ENCODE assay signal across 19 cellular contexts in the genomic region with DNA sequence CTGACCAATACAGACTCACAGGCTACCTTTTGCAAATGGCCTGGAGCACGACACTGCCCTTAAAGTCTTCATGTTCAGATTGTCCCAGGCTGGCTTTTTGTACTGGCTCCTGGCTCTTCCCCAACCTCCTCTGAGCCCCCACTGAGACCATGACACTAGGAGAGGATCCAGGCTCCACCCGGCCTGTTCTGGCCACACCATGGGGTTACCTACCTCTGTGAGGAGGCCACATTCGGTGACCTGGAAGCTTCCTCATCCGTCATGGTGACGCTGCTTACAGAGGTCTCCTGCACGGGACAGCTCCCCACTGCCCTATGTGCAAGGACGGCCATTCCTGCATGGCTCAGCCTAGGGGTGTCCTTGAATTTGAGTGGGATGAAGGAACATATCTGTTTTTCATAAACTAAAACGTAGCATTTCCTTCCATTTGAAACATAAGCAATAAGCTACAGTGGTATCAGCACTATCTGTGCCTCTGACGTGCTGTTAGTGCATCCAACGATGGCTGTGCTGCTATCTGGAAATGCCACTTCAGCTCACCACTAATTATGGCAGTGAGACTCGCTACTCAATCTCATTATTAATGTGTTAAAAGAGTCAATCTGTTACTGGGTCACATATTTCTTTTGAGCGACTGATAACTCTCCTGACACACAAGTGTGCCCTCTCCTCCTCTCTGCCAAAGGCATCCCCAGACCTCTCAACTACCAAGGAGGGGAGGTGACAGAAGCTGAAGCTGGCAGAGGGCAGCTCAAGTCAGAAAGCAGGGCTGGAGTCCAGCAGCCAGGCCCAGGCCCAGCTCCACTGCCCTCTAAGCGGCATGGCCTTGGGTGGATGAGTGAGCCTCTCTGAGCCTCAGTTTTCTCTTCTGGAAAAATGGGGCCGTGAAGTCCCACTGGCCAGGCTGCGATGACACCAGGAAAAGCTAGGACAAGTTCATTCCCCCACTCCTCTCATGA. TPM values are rescaled to one million over a fixed set of nuclear protein-coding genes. Genes with fewer than 3 reads are reported as not detected.
A peak's percentile ranks its signal among the peaks of the same experiment; 100 is the strongest.
DNase-seq lines count a peak whose midpoint lies in the region; ATAC-seq and TF ChIP-seq lines count a peak whose summit lies in the region.
"Had no signal": no experiment of that assay in that cellular context is flagged by ENCODE, and none has a peak within 500 bp of the region (broad histone marks: within the 10 kb centered on the region; RNA-seq: fewer than 3 reads in every experiment).

No MANE protein-coding gene starts in this region.

- no peak overlapping the region for H3K4me3 Mint-ChIP-seq in stimulated activated naive CD8-positive, alpha-beta T cell treated with anti-CD3 and anti-CD28 coated beads, Interleukin-15, Interleukin-2, amounts not matched to agents 100 ng/mL and 50 ng/mL, for 24 hours
- H3K4me3 Mint-ChIP-seq in central memory CD8-positive, alpha-beta T cell, result peak overlapping the region; percentile 47
- H3K4me3 Mint-ChIP-seq in natural killer cell, result peak overlapping the region; percentile 75
- H3K4me3 Mint-ChIP-seq: GM23338 had no signal

- H3K9me3 ChIP-seq in effector memory CD4-positive, alpha-beta T cell (ENCODE audit: control insufficient read depth, low read length), result no peaks in the 10 kb centered on the region
- H3K9me3 ChIP-seq: Peyer's patch had no signal

- peaks cover 3% of the 10 kb centered on the region for H3K36me3 Mint-ChIP-seq in stimulated activated naive CD8-positive, alpha-beta T cell treated with anti-CD3 and anti-CD28 coated beads, Interleukin-15, Interleukin-2, amounts not matched to agents 100 ng/mL and 50 ng/mL, for 24 hours (ENCODE audit: low read depth)
- peaks cover 24% of the 10 kb centered on the region for H3K36me3 Mint-ChIP-seq in central memory CD8-positive, alpha-beta T cell (ENCODE audit: insufficient read depth)
- no peaks in the 10 kb centered on the region for H3K36me3 Mint-ChIP-seq in natural killer cell

- DNase-seq in stimulated activated naive CD8-positive, alpha-beta T cell treated with anti-CD3 and anti-CD28 coated beads, Interleukin-15, Interleukin-2, amounts not matched to agents 100 U/mL and 50 U/mL, for 24 hours, result no peak
- no peak for DNase-seq in central memory CD8-positive, alpha-beta T cell (ENCODE audit: low spot score in 2 of 2)
- DNase-seq in natural killer cell, result no peak
- DNase-seq in H7, result no peak
- no peak for DNase-seq in SKM-1 treated with dmso at 0.1 percent for 144 hours (lab: John Stamatoyannopoulos, UW; ENCODE audit: unreplicated experiment)
- DNase-seq in effector memory CD4-positive, alpha-beta T cell, result no peak
- DNase-seq: activated CD8-positive, alpha-beta memory T cell treated with anti-CD3 and anti-CD28 coated beads, Interleukin-2, amount 50 U/mL, for 4 hours; activated gamma-delta T cell treated with Interleukin-2 at 50 U/mL for 16 hours; anterior cingulate cortex; COR-L47; NCI-H1092 treated with DMSO at 0.1 percent for 48 hours; NCI-H2029 treated with DMSO at 0.1 percent for 48 hours; NCI-H446 treated with DMSO at 0.1 percent for 48 hours; Peyer's patch; stimulated activated CD4-positive, alpha-beta T cell treated with anti-CD3 and anti-CD28 coated beads, Interleukin-4, amount 100 ng/mL, for 1 hour had no signal

- peaks cover 53% of the 10 kb centered on the region for H3K4me1 ChIP-seq in effector memory CD4-positive, alpha-beta T cell (ENCODE audit: control insufficient read depth, insufficient read depth, low read length, poor library complexity, severe bottlenecking)

- H3K27ac ChIP-seq in effector memory CD4-positive, alpha-beta T cell (ENCODE audit: insufficient read depth, low read length, poor library complexity, severe bottlenecking), result no peak overlapping the region

- intact Hi-C loops in natural killer cell (cut with micrococcal nuclease), result no loop called here

- H3K4me3 ChIP-seq in H7 (ENCODE audit: insufficient read depth, low read depth, low read length), result no peak overlapping the region
- no peak overlapping the region for H3K4me3 ChIP-seq in effector memory CD4-positive, alpha-beta T cell (ENCODE audit: insufficient read depth, low read depth, low read length, poor library complexity, severe bottlenecking)
- H3K4me3 ChIP-seq: GM23338, Peyer's patch had no signal

- H3K27me3 ChIP-seq in H7 (ENCODE audit: control insufficient read depth, insufficient read depth, low read length), result no peaks in the 10 kb centered on the region
- no peaks in the 10 kb centered on the region for H3K27me3 ChIP-seq in effector memory CD4-positive, alpha-beta T cell (replicated peaks; ENCODE audit: control insufficient read depth, insufficient read depth, low read length, poor library complexity, severe bottlenecking)
- H3K27me3 ChIP-seq: Peyer's patch had no signal

- no peaks in the 10 kb centered on the region for H3K36me3 ChIP-seq in H7 (replicated peaks; ENCODE audit: control insufficient read depth, insufficient read depth, low read length)
- H3K36me3 ChIP-seq in effector memory CD4-positive, alpha-beta T cell (ENCODE audit: control insufficient read depth, insufficient read depth, low read length), result no peaks in the 10 kb centered on the region
- H3K36me3 ChIP-seq: Peyer's patch had no signal

- peaks cover 57% of the 10 kb centered on the region for H3K4me1 Mint-ChIP-seq in stimulated activated naive CD8-positive, alpha-beta T cell treated with anti-CD3 and anti-CD28 coated beads, Interleukin-15, Interleukin-2, amounts not matched to agents 100 ng/mL and 50 ng/mL, for 24 hours (ENCODE audit: low read depth)
- peaks cover 74% of the 10 kb centered on the region for H3K4me1 Mint-ChIP-seq in central memory CD8-positive, alpha-beta T cell
- peaks cover 68 to 76% of the 10 kb centered on the region in 2 donors for H3K4me1 Mint-ChIP-seq in natural killer cell

- ATAC-seq in stimulated activated naive CD8-positive, alpha-beta T cell treated with anti-CD3 and anti-CD28 coated beads, Interleukin-15, Interleukin-2, amounts not matched to agents 100 U/mL and 50 U/mL, for 24 hours, result no peak
- ATAC-seq in central memory CD8-positive, alpha-beta T cell (replicated peaks; ENCODE audit: extremely low read depth, poor library complexity, severe bottlenecking), result no peak
- ATAC-seq in natural killer cell (no peak), HG03175 (IDR thresholded peaks at IDR 0.05; ENCODE audit: unreplicated experiment) (no peak)
- ATAC-seq: GM23338, SK-N-SH treated with all-trans-retinoic acid at 6 μM for 48 hours had no signal

- H3K9me3 Mint-ChIP-seq in stimulated activated naive CD8-positive, alpha-beta T cell treated with anti-CD3 and anti-CD28 coated beads, Interleukin-15, Interleukin-2, amounts not matched to agents 100 ng/mL and 50 ng/mL, for 24 hours, result no peaks in the 10 kb centered on the region
- no peaks in the 10 kb centered on the region for H3K9me3 Mint-ChIP-seq in central memory CD8-positive, alpha-beta T cell
- H3K9me3 Mint-ChIP-seq in natural killer cell, result no peaks in the 10 kb centered on the region
- H3K9me3 Mint-ChIP-seq: GM23338 had no signal

- H3K27me3 Mint-ChIP-seq in stimulated activated naive CD8-positive, alpha-beta T cell treated with anti-CD3 and anti-CD28 coated beads, Interleukin-15, Interleukin-2, amounts not matched to agents 100 ng/mL and 50 ng/mL, for 24 hours, result no peaks in the 10 kb centered on the region
- no peaks in the 10 kb centered on the region for H3K27me3 Mint-ChIP-seq in central memory CD8-positive, alpha-beta T cell
- H3K27me3 Mint-ChIP-seq in natural killer cell (ENCODE audit: low read depth in 2 of 2), result no peaks in the 10 kb centered on the region

- no peak for TF ChIP-seq CTCF in natural killer cell (IDR thresholded peaks at IDR 0.05)

- peak overlapping the region; percentile 14 for H3K27ac Mint-ChIP-seq in stimulated activated naive CD8-positive, alpha-beta T cell treated with anti-CD3 and anti-CD28 coated beads, Interleukin-15, Interleukin-2, amounts not matched to agents 100 ng/mL and 50 ng/mL, for 24 hours
- peak overlapping the region; percentile 88 for H3K27ac Mint-ChIP-seq in central memory CD8-positive, alpha-beta T cell (ENCODE audit: low read depth)
- peak overlapping the region; percentile 75 to 82 for H3K27ac Mint-ChIP-seq in natural killer cell
- H3K27ac Mint-ChIP-seq: GM23338 had no signal

RNA-seq across cellular contexts. Expression of gene ELL, which starts 29.6 kb away (rescaled TPM):
- total RNA-seq in natural killer cell, result 10 to 100 TPM; 61.1 to 64.3 (median 63.8) TPM
- total RNA-seq in H7 (2014; rRNA removed; shearing (Covaris generic)), result 16.4 and 17.0 TPM in 2 replicates

RNA-seq across cellular contexts. Expression of gene FKBP8, which starts 51.1 kb away (rescaled TPM):
- 100 to 1,000 TPM; 149 to 179 (median 162) TPM for total RNA-seq in natural killer cell
- 446 and 481 TPM in 2 replicates for total RNA-seq in H7 (2014; rRNA removed; shearing (Covaris generic))

RNA-seq across cellular contexts. Expression of gene ISYNA1, which starts 54.3 kb away (rescaled TPM):
- 10 to 100 TPM; 39.7 to 53.6 (median 40.1) TPM for total RNA-seq in natural killer cell
- total RNA-seq in H7 (2014; rRNA removed; shearing (Covaris generic)), result 183 and 212 TPM in 2 replicates

Comparison
In these comparisons a context has a peak if more than half of its experiments do, and no peak if none do; other contexts are left out.
1. H3K27ac Mint-ChIP-seq: peak in every context shown above with its lines; median percentile 88 in central memory CD8-positive, alpha-beta T cell; 78 in natural killer cell; 14 in stimulated activated naive CD8-positive, alpha-beta T cell treated with anti-CD3 and anti-CD28 coated beads, Interleukin-15, Interleukin-2, amounts not matched to agents 100 ng/mL and 50 ng/mL, for 24 hours.